Comparison of ENCODE assay signal across 8 cellular contexts in the genomic region with DNA sequence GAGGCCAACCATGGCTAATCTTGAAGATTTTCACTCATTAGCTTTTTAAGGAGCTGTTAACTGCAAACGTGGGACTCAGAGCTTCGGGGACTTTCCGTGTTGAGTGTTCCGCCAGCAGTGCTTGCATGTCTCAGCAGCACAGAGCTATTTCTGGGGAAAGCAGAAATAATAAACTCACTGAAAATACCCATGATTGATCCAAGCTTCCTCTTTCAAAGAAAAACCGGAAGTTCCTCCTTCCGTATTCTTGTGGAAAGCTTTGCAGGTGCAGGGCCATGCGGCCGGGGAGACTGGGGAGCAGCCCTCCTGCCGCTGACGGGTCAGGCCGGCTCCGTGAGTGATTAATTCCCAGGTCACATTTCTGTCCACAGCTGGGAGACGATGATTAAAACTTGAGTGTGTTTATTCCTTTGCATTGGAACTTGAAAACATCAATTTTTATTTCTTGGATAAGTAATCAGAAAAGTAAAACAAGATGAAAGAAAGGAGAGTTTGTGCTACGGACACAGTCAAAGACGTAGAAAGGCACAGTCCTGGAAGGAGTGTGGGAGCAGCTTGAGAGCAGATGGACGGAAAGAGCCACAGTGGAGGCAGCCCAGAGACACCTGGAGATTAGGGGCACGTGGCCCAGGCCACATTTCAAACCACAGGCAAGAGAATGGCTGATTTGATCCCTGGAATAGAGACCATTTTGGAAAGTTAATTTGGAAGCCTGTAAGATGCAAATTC. TPM values are rescaled to one million over a fixed set of nuclear protein-coding genes. Genes with fewer than 3 reads are reported as not detected.
A peak's percentile ranks its signal among the peaks of the same experiment; 100 is the strongest.
DNase-seq lines count a peak whose midpoint lies in the region; ATAC-seq and TF ChIP-seq lines count a peak whose summit lies in the region.

No MANE protein-coding gene starts in this region.

- peaks cover 22 to 48% of the 10 kb centered on the region in 2 donors for H3K27me3 Mint-ChIP-seq in natural killer cell (ENCODE audit: low read depth in 2 of 2)
- peaks cover 18 to 28% of the 10 kb centered on the region in 2 donors for H3K27me3 Mint-ChIP-seq in natural killer cell treated with Interleukin-12 subunit alpha and Interleukin-12 subunit beta and Interleukin-15 and Interleukin-18, amount 100 ng/mL, for 72 hours

- H4K20me1 ChIP-seq in GM23248 (ENCODE audit: insufficient read depth): no peaks in the 10 kb centered on the region

- no peak overlapping the region for H3K4me3 Mint-ChIP-seq in natural killer cell
- H3K4me3 Mint-ChIP-seq in natural killer cell treated with Interleukin-12 subunit alpha and Interleukin-12 subunit beta and Interleukin-15 and Interleukin-18, amount 100 ng/mL, for 72 hours: no peak overlapping the region

- TF ChIP-seq CTCF in natural killer cell (IDR thresholded peaks at IDR 0.05): no peak
- no peak for TF ChIP-seq CTCF in thoracic aorta (IDR thresholded peaks at IDR 0.05)

- H3K9ac ChIP-seq in GM23248: no peak overlapping the region

- DNase-seq in natural killer cell (no peak), cerebellar cortex (ENCODE audit: low spot score) (peak; percentile 24), thoracic aorta (ENCODE audit: low spot score) (no peak), HPDE6-E6E7 (ENCODE audit: extremely low spot score) (no peak), GM23248 (no peak), activated T-cell treated with anti-CD3 and anti-CD28 coated beads for 4 hours (no peak)
- DNase-seq in natural killer cell treated with Interleukin-12 subunit alpha and Interleukin-12 subunit beta and Interleukin-15 and Interleukin-18, amount 100 ng/mL, for 72 hours (ENCODE audit: low spot score): no peak

- in situ Hi-C loops in GM23248 (cut with MboI): no loop called here

- H3K9me3 ChIP-seq in thoracic aorta (no peaks in the 10 kb centered on the region), GM23248 (ENCODE audit: low read depth) (no peaks in the 10 kb centered on the region)

- H3K4me3 ChIP-seq in thoracic aorta (peak overlapping the region; percentile 27), GM23248 (no peak overlapping the region)

- H3K4me1 ChIP-seq in thoracic aorta (ENCODE audit: control insufficient read depth in 1 of 2, low read depth in 2 of 2): peaks cover 0 to 8% of the 10 kb centered on the region in 2 donors
- H3K4me1 ChIP-seq in GM23248 (ENCODE audit: insufficient read depth): no peaks in the 10 kb centered on the region

- no peaks in the 10 kb centered on the region for H3F3A ChIP-seq in GM23248 (ENCODE audit: insufficient read depth)

- intact Hi-C loops in natural killer cell (cut with micrococcal nuclease): no loop called here

- H3K9me3 Mint-ChIP-seq in natural killer cell: no peaks in the 10 kb centered on the region
- no peaks in the 10 kb centered on the region for H3K9me3 Mint-ChIP-seq in natural killer cell treated with Interleukin-12 subunit alpha and Interleukin-12 subunit beta and Interleukin-15 and Interleukin-18, amount 100 ng/mL, for 72 hours

- H3K36me3 Mint-ChIP-seq in natural killer cell: no peaks in the 10 kb centered on the region
- no peaks in the 10 kb centered on the region for H3K36me3 Mint-ChIP-seq in natural killer cell treated with Interleukin-12 subunit alpha and Interleukin-12 subunit beta and Interleukin-15 and Interleukin-18, amount 100 ng/mL, for 72 hours

- no peaks in the 10 kb centered on the region for H3K9me2 ChIP-seq in GM23248 (ENCODE audit: insufficient read depth)

- H3K79me2 ChIP-seq in GM23248 (ENCODE audit: insufficient read depth): no peaks in the 10 kb centered on the region

- no peaks in the 10 kb centered on the region for H3K4me1 Mint-ChIP-seq in natural killer cell
- no peaks in the 10 kb centered on the region for H3K4me1 Mint-ChIP-seq in natural killer cell treated with Interleukin-12 subunit alpha and Interleukin-12 subunit beta and Interleukin-15 and Interleukin-18, amount 100 ng/mL, for 72 hours (ENCODE audit: low read depth in 2 of 2)

- H3K36me3 ChIP-seq in thoracic aorta (no peaks in the 10 kb centered on the region), GM23248 (ENCODE audit: low read depth) (no peaks in the 10 kb centered on the region)

- ATAC-seq in natural killer cell (peak in 2 of 3 donors; percentile 30 to 41), HG03196 (IDR thresholded peaks at IDR 0.05; ENCODE audit: unreplicated experiment) (peak; percentile 70), thoracic aorta (ENCODE audit: insufficient number of reproducible peaks, low FRiP score, low read depth) (no peak)
- no peak for ATAC-seq in natural killer cell treated with Interleukin-12 subunit alpha and Interleukin-12 subunit beta and Interleukin-15 and Interleukin-18, amount 100 ng/mL, for 72 hours

- no peak overlapping the region for H2AFZ ChIP-seq in GM23248

- H3K27ac Mint-ChIP-seq in natural killer cell: no peak overlapping the region
- H3K27ac Mint-ChIP-seq in natural killer cell treated with Interleukin-12 subunit alpha and Interleukin-12 subunit beta and Interleukin-15 and Interleukin-18, amount 100 ng/mL, for 72 hours: no peak overlapping the region

- H3K4me2 ChIP-seq in GM23248 (ENCODE audit: unreplicated experiment): no peak overlapping the region

- 61 to 65% methylated on average over 17 of the region's 17 CpGs for WGBS in GM23248 (ENCODE audit: low coverage in 1 of 2, low lambda C conversion rate in 2 of 2, missing lambda C conversion rate in 2 of 2), 2 experiments

- H3K27ac ChIP-seq in thoracic aorta: no peak overlapping the region
- H3K27ac ChIP-seq in GM23248: no peak overlapping the region

- H3K27me3 ChIP-seq in thoracic aorta (replicated peaks; ENCODE audit: insufficient read depth) (no peaks in the 10 kb centered on the region), GM23248 (replicated peaks; ENCODE audit: insufficient read depth) (peaks cover 34% of the 10 kb centered on the region)

RNA-seq across cellular contexts. Expression of gene CTDP1, which starts 54.2 kb away (rescaled TPM):
- total RNA-seq in natural killer cell (10 to 100 TPM; 66.9 to 89.4 (median 77.1) TPM), thoracic aorta (10 to 100 TPM; 25.0 to 28.0 TPM)
- total RNA-seq in natural killer cell treated with Interleukin-12 subunit alpha and Interleukin-12 subunit beta and Interleukin-15 and Interleukin-18, amount 100 ng/mL, for 72 hours: 10 to 100 TPM; 36.6 to 45.3 TPM
- total RNA-seq in GM23248 (2014; rRNA removed; shearing (Covaris generic)): 21.1 and 26.0 TPM in 2 replicates
- 6.7 and 7.6 TPM in 2 replicates for polyA plus RNA-seq in GM23248 (2016; fragmentation: Nextera tagmentation; extraction: Ambion mirVana)

Comparison
In these comparisons a context has a peak if more than half of its experiments do, and no peak if none do; other contexts are left out.
1. ATAC-seq: peak in natural killer cell (2 of 3) and HG03196 (single experiment); none in natural killer cell treated with Interleukin-12 subunit alpha and Interleukin-12 subunit beta and Interleukin-15 and Interleukin-18, amount 100 ng/mL, for 72 hours (0 of 2) and thoracic aorta (single experiment).